Comparison of ENCODE assay signal across 15 cellular contexts in genomic region chr14:91035855-91036254, GRCh38. TPM values are rescaled to one million over a fixed set of nuclear protein-coding genes. Genes with fewer than 3 reads are reported as not detected.
DNase-seq lines count a peak whose midpoint lies in the region; ATAC-seq and TF ChIP-seq lines count a peak whose summit lies in the region.
"Had no signal": no experiment of that assay in that cellular context is flagged by ENCODE, and none has a peak within 500 bp of the region (broad histone marks: within the 10 kb centered on the region; RNA-seq: fewer than 3 reads in every experiment).

No MANE protein-coding gene starts in this region.

- no peak overlapping the region for H2BK5ac ChIP-seq in H9 (ENCODE audit: insufficient read length, low read length)

- no peaks in the 10 kb centered on the region for H3K9me3 ChIP-seq in CD8-positive, alpha-beta memory T cell (ENCODE audit: low read length)
- H3K9me3 ChIP-seq in H9 (ENCODE audit: control insufficient read depth, low read depth, low read length), result no peaks in the 10 kb centered on the region
- peaks cover 0 to 4% (median 0%) of the 10 kb centered on the region in 8 donors for H3K9me3 ChIP-seq in spleen

- intact Hi-C loops in spleen (cut with DNase I; ENCODE audit: low total_unique reads), result no loop called here

- H3K4me3 ChIP-seq in CD8-positive, alpha-beta memory T cell (ENCODE audit: low read length), result no peak overlapping the region
- no peak overlapping the region for H3K4me3 ChIP-seq in spleen
- H3K4me3 ChIP-seq: coronary artery had no signal

- H3K23ac ChIP-seq in H9 (ENCODE audit: insufficient read length, low read depth, low read length), result no peak overlapping the region

- no peak overlapping the region for H3K14ac ChIP-seq in H9 (ENCODE audit: insufficient read depth, low read length)

- no peak overlapping the region for H2AK5ac ChIP-seq in H9 (ENCODE audit: insufficient read length, low read length)

- no CpG with 5 or more reads among the region's 1 CpG for WGBS in H9 (ENCODE audit: extremely low coverage, insufficient read length, low lambda C conversion rate)
- WGBS in spleen, 5 donors, result 37 to 51% (median 47%) methylated on average over 1 of the region's 1 CpG

- no peak overlapping the region for H3K27ac ChIP-seq in CD8-positive, alpha-beta memory T cell (ENCODE audit: low read depth, low read length)
- H3K27ac ChIP-seq in H9 (ENCODE audit: insufficient read length, low read depth, low read length) (no peak overlapping the region), spleen (no peak overlapping the region)
- H3K27ac ChIP-seq: coronary artery had no signal

- H3K23me2 ChIP-seq in H9 (ENCODE audit: insufficient read length, low read depth, low read length, poor library complexity, severe bottlenecking), result no peaks in the 10 kb centered on the region

- no peak overlapping the region for H3K4ac ChIP-seq in H9 (ENCODE audit: low read depth, low read length)

- POLR2A ChIA-PET in CD8-positive, alpha-beta memory T cell (lab: Charles Lee), result no interaction called here
- POLR2A ChIA-PET in activated CD8-positive, alpha-beta T cell treated with anti-CD3 and anti-CD28 coated beads, Interleukin-2, amount 10 ng/mL, durations not matched to agents 7 days and 5 days (lab: Charles Lee), result interaction anchor here (1.3 to 1.8 kb wide), 2 partner anchors 23 to 79 kb away, joined by 4 to 11 read pairs; partner anchors contain the start of gene DGLUCY

- no peak overlapping the region for H3K18ac ChIP-seq in H9 (ENCODE audit: insufficient read length, low read depth, low read length)

- H3K27me3 ChIP-seq in CD8-positive, alpha-beta memory T cell (ENCODE audit: insufficient read depth, low read length, poor library complexity, severe bottlenecking), result no peaks in the 10 kb centered on the region
- H3K27me3 ChIP-seq in H9 (ENCODE audit: insufficient read depth, low read length) (no peaks in the 10 kb centered on the region), spleen (replicated peaks in 1 of 7) (no peaks in the 10 kb centered on the region)

- TF ChIP-seq CTCF in H9 (conservative IDR thresholded peaks at IDR 0.05) (no peak), spleen (IDR thresholded peaks at IDR 0.05 in 8 of 11, conservative IDR thresholded peaks at IDR 0.05 in 3 of 11) (no peak)

- no peak overlapping the region for H2BK15ac ChIP-seq in H9 (ENCODE audit: low read depth, low read length)

- no peak overlapping the region for H4K8ac ChIP-seq in H9 (replicated peaks; ENCODE audit: insufficient read length, low read depth, low read length)

- H3K79me2 ChIP-seq in H9 (ENCODE audit: insufficient read depth, low read length), result no peaks in the 10 kb centered on the region

- peaks cover 19% of the 10 kb centered on the region for H3K4me1 ChIP-seq in CD8-positive, alpha-beta memory T cell (ENCODE audit: insufficient read depth, low read length)
- no peaks in the 10 kb centered on the region for H3K4me1 ChIP-seq in H9 (ENCODE audit: insufficient read depth, low read length)
- peaks cover 0 to 35% (median 7%) of the 10 kb centered on the region in 6 donors for H3K4me1 ChIP-seq in spleen

- H3K4me1 Mint-ChIP-seq in CD8-positive, alpha-beta memory T cell, result peaks cover 45 to 76% (median 68%) of the 10 kb centered on the region in 3 donors
- peaks cover 60% of the 10 kb centered on the region for H3K4me1 Mint-ChIP-seq in activated CD8-positive, alpha-beta T cell treated with anti-CD3 and anti-CD28 coated beads, Interleukin-2, amount 10 ng/mL, durations not matched to agents 7 days and 5 days (ENCODE audit: low read depth)
- H3K4me1 Mint-ChIP-seq in H9, result peaks cover 4 to 11% of the 10 kb centered on the region in 2 experiments; a peak in 3 of 4 replicates

- H3K9me3 Mint-ChIP-seq in CD8-positive, alpha-beta memory T cell, result no peaks in the 10 kb centered on the region
- H3K9me3 Mint-ChIP-seq in activated CD8-positive, alpha-beta T cell treated with anti-CD3 and anti-CD28 coated beads, Interleukin-2, amount 10 ng/mL, durations not matched to agents 7 days and 5 days (ENCODE audit: insufficient read depth), result no peaks in the 10 kb centered on the region
- H3K9me3 Mint-ChIP-seq in H9, result peaks cover 0 to 3% of the 10 kb centered on the region in 2 experiments; a peak in 1 of 5 replicates

- H3K4me2 ChIP-seq in H9 (ENCODE audit: insufficient read depth, insufficient read length, low read length), result no peak overlapping the region

- no peak overlapping the region for H3K9ac ChIP-seq in H9 (ENCODE audit: extremely low read depth, insufficient read length, low read length)

- H3K56ac ChIP-seq in H9 (ENCODE audit: insufficient read length, low read depth, low read length), result no peak overlapping the region

- no peaks in the 10 kb centered on the region for H3K79me1 ChIP-seq in H9 (ENCODE audit: insufficient read depth, low read depth, low read length, poor library complexity, severe bottlenecking)

- H3T11ph ChIP-seq in H9 (ENCODE audit: low read length), result no peak overlapping the region

- CTCF ChIA-PET in CD8-positive, alpha-beta memory T cell (lab: Charles Lee), result interaction anchor here (1.0 kb wide), 2 partner anchors 16 to 137 kb away, joined by 3 to 4 read pairs; no protein-coding TSS in a partner anchor
- CTCF ChIA-PET in activated CD8-positive, alpha-beta T cell treated with anti-CD3 and anti-CD28 coated beads, Interleukin-2, amount 10 ng/mL, durations not matched to agents 7 days and 5 days (lab: Charles Lee), result interaction anchor here (0.5 to 2.7 kb wide), 10 partner anchors 10 to 137 kb away, joined by 3 to 14 read pairs (median 6); partner anchors contain the start of genes DGLUCY and RPS6KA5

- H3K4me3 Mint-ChIP-seq in CD8-positive, alpha-beta memory T cell, result peak overlapping the region in 2 of 7 donors; percentile 21 to 25
- no peak overlapping the region for H3K4me3 Mint-ChIP-seq in activated CD8-positive, alpha-beta T cell treated with anti-CD3 and anti-CD28 coated beads, Interleukin-2, amount 10 ng/mL, durations not matched to agents 7 days and 5 days
- no peak overlapping the region for H3K4me3 Mint-ChIP-seq in H9

- H2AFZ ChIP-seq in H9 (ENCODE audit: low read length), result no peak overlapping the region

- no peak overlapping the region for H4K5ac ChIP-seq in H9 (ENCODE audit: insufficient read length, low read depth, low read length)

- no peaks in the 10 kb centered on the region for H3K27me3 Mint-ChIP-seq in CD8-positive, alpha-beta memory T cell
- H3K27me3 Mint-ChIP-seq in activated CD8-positive, alpha-beta T cell treated with anti-CD3 and anti-CD28 coated beads, Interleukin-2, amount 10 ng/mL, durations not matched to agents 7 days and 5 days (ENCODE audit: low read depth), result no peaks in the 10 kb centered on the region
- H3K27me3 Mint-ChIP-seq in H9 (ENCODE audit: low read depth), result no peaks in the 10 kb centered on the region; the same call in 1 of the 2 replicates

- peak overlapping the region; percentile 17 to 84 (median 60) for H3K27ac Mint-ChIP-seq in CD8-positive, alpha-beta memory T cell
- no peak overlapping the region for H3K27ac Mint-ChIP-seq in activated CD8-positive, alpha-beta T cell treated with anti-CD3 and anti-CD28 coated beads, Interleukin-2, amount 10 ng/mL, durations not matched to agents 7 days and 5 days
- no peak overlapping the region for H3K27ac Mint-ChIP-seq in H9

- no peaks in the 10 kb centered on the region for H4K20me1 ChIP-seq in H9 (ENCODE audit: control insufficient read depth, insufficient read depth, insufficient read length)

- H3K36me3 Mint-ChIP-seq in CD8-positive, alpha-beta memory T cell, result peaks cover 5 to 8% (median 5%) of the 10 kb centered on the region in 3 donors
- H3K36me3 Mint-ChIP-seq in activated CD8-positive, alpha-beta T cell treated with anti-CD3 and anti-CD28 coated beads, Interleukin-2, amount 10 ng/mL, durations not matched to agents 7 days and 5 days (ENCODE audit: low read depth), result peaks cover 62% of the 10 kb centered on the region
- peaks cover 0 to 6% (median 3%) of the 10 kb centered on the region in 3 experiments; a peak in 2 of 7 replicates for H3K36me3 Mint-ChIP-seq in H9 (ENCODE audit: insufficient read depth in 1 of 3, low read depth in 3 of 3)

- peak; percentile 63 for ATAC-seq in GM19395 (IDR thresholded peaks at IDR 0.05; ENCODE audit: unreplicated experiment)
- ATAC-seq in HG03045 (IDR thresholded peaks at IDR 0.05; ENCODE audit: unreplicated experiment), result peak; percentile 58
- ATAC-seq in activated CD8-positive, alpha-beta T cell treated with anti-CD3 and anti-CD28 coated beads, Interleukin-2, amount 10 ng/mL, durations not matched to agents 7 days and 5 days, result no peak
- ATAC-seq: Right ventricle myocardium inferior had no signal

- no peak overlapping the region for H4K91ac ChIP-seq in H9 (ENCODE audit: insufficient read length, low read depth, low read length)

- no peak for TF ChIP-seq POLR2A in spleen (IDR thresholded peaks at IDR 0.05)

- H3K36me3 ChIP-seq in CD8-positive, alpha-beta memory T cell (ENCODE audit: insufficient read depth, low read length), result no peaks in the 10 kb centered on the region
- H3K36me3 ChIP-seq in spleen, result no peaks in the 10 kb centered on the region

- no peak overlapping the region for H2BK20ac ChIP-seq in H9 (ENCODE audit: low read depth, low read length, poor library complexity, severe bottlenecking)

- H2BK12ac ChIP-seq in H9 (ENCODE audit: insufficient read length, low read depth, low read length), result no peak overlapping the region

- H2BK120ac ChIP-seq in H9 (ENCODE audit: low read depth, low read length, poor library complexity, severe bottlenecking), result no peak overlapping the region

- DNase-seq in CD8-positive, alpha-beta memory T cell, result no peak
- peak; percentile 19 for DNase-seq in activated CD8-positive, alpha-beta T cell treated with anti-CD3 and anti-CD28 coated beads, Interleukin-2, amount 10 ng/mL, durations not matched to agents 7 days and 5 days
- DNase-seq in H9 (no peak), spleen (no peak), NCI-H2171 (lab: John Stamatoyannopoulos, UW) (no peak), putamen (ENCODE audit: low spot score) (no peak)
- DNase-seq: AML-193; midbrain; NCI-H524 treated with DMSO at 0.1 percent for 48 hours; posterior cingulate gyrus; stimulated activated naive CD4-positive, alpha-beta T cell treated with Interleukin-2 at 50 U/mL for 16 hours had no signal

RNA-seq across cellular contexts. Expression of gene RPS6KA5, which starts 24.6 kb away (rescaled TPM):
- total RNA-seq in CD8-positive, alpha-beta memory T cell, result 10 to 100 TPM; 17.7 to 19.9 TPM
- polyA plus RNA-seq in CD8-positive, alpha-beta memory T cell, result 21.3 TPM
- 10 to 100 TPM; 50.8 to 53.1 TPM for total RNA-seq in activated CD8-positive, alpha-beta T cell treated with anti-CD3 and anti-CD28 coated beads, Interleukin-2, amount 10 ng/mL, durations not matched to agents 7 days and 5 days
- total RNA-seq in H9 (2021) (3.7 and 3.8 TPM in 2 replicates), spleen (10 to 100 TPM in 4 of 7 donors, 1 to 10 TPM in 3; 8.2 to 17.8 (median 14.6) TPM)
- 1 to 10 TPM; 1.4 to 2.5 (median 1.7) TPM for polyA plus RNA-seq in spleen

Comparison
In these comparisons a context has a peak if more than half of its experiments do, and no peak if none do; other contexts are left out.
1. H3K27ac Mint-ChIP-seq: peak in CD8-positive, alpha-beta memory T cell (8 of 8); none in activated CD8-positive, alpha-beta T cell treated with anti-CD3 and anti-CD28 coated beads, Interleukin-2, amount 10 ng/mL, durations not matched to agents 7 days and 5 days (single experiment) and H9 (0 of 3).